In the genomic region with DNA sequence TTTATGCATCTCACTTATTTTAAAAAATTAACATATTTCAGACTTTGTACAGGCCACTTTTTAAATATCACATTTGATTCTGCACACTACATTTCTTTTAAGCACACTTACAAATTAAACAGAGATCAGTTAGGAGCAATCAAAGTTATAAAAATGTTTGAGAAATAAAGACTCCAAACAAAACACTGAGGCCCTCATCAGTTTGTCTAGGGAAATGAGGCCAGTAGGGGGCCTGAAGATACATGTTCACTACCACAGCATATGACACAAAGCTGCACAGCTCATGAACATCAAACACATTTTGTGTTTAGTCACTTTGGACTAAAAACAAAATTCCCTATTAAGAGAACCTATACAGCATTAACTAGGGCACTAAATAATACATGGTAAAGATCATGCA, we compare ENCODE assay signal across 8 cellular contexts.
DNase-seq lines count a peak whose midpoint lies in the region; ATAC-seq, FAIRE-seq and TF ChIP-seq lines count a peak whose summit lies in the region.

No MANE protein-coding gene starts in this region.

- H3K9me3 ChIP-seq in OCI-LY1 (ENCODE audit: low read length) (no peaks in the 10 kb centered on the region), transverse colon (no peaks in the 10 kb centered on the region)

- H3K4me3 Mint-ChIP-seq in activated CD4-positive, alpha-beta T cell treated with anti-CD3 and anti-CD28 coated beads, Interleukin-2, amount 10 ng/mL, durations not matched to agents 7 days and 5 days: no peak overlapping the region
- no peak overlapping the region for H3K4me3 Mint-ChIP-seq in stimulated activated effector memory CD8-positive, alpha-beta T cell treated with anti-CD3 and anti-CD28 coated beads, Interleukin-12 subunit alpha, Interleukin-12 subunit beta, amount 100 ng/mL, for 72 hours

- H3K27ac ChIP-seq in OCI-LY1 (ENCODE audit: low read depth, low read length, poor library complexity, severe bottlenecking) (no peak overlapping the region), transverse colon (no peak overlapping the region)

- no peaks in the 10 kb centered on the region for H3K4me1 ChIP-seq in OCI-LY1 (ENCODE audit: insufficient read depth, low read length, severe bottlenecking)
- H3K4me1 ChIP-seq in transverse colon: no peaks in the 10 kb centered on the region

- intact Hi-C loops in transverse colon (cut with DNase I; ENCODE audit: low total_unique reads): no loop called here

- no peaks in the 10 kb centered on the region for H3K27me3 Mint-ChIP-seq in activated CD4-positive, alpha-beta T cell treated with anti-CD3 and anti-CD28 coated beads, Interleukin-2, amount 10 ng/mL, durations not matched to agents 7 days and 5 days

- no peaks in the 10 kb centered on the region for H3K27me3 ChIP-seq in OCI-LY1 (ENCODE audit: insufficient read depth, low read length)
- H3K27me3 ChIP-seq in transverse colon: no peaks in the 10 kb centered on the region

- H3K9me3 Mint-ChIP-seq in activated CD4-positive, alpha-beta T cell treated with anti-CD3 and anti-CD28 coated beads, Interleukin-2, amount 10 ng/mL, durations not matched to agents 7 days and 5 days: no peaks in the 10 kb centered on the region
- no peaks in the 10 kb centered on the region for H3K9me3 Mint-ChIP-seq in stimulated activated effector memory CD8-positive, alpha-beta T cell treated with anti-CD3 and anti-CD28 coated beads, Interleukin-12 subunit alpha, Interleukin-12 subunit beta, amount 100 ng/mL, for 72 hours

- H3K9me2 ChIP-seq in OCI-LY1 (ENCODE audit: low read depth, low read length): no peaks in the 10 kb centered on the region

- no peak for TF ChIP-seq POLR2A in transverse colon (IDR thresholded peaks at IDR 0.05)

- H3K4me1 Mint-ChIP-seq in activated CD4-positive, alpha-beta T cell treated with anti-CD3 and anti-CD28 coated beads, Interleukin-2, amount 10 ng/mL, durations not matched to agents 7 days and 5 days: no peaks in the 10 kb centered on the region
- no peaks in the 10 kb centered on the region for H3K4me1 Mint-ChIP-seq in stimulated activated effector memory CD8-positive, alpha-beta T cell treated with anti-CD3 and anti-CD28 coated beads, Interleukin-12 subunit alpha, Interleukin-12 subunit beta, amount 100 ng/mL, for 72 hours

- TF ChIP-seq CTCF in OCI-LY1 (IDR thresholded peaks at IDR 0.05; ENCODE audit: low read length) (peak; percentile 41; the same call in 1 of the 2 replicates), fibroblast of pulmonary artery (IDR thresholded peaks at IDR 0.05; ENCODE audit: low read length, missing control alignments) (peak; percentile 69), transverse colon (IDR thresholded peaks at IDR 0.05) (peak in 3 of 5 experiments; percentile 20 to 25 (median 24))

- FAIRE-seq in RCC 7860 (lab: Jason Lieb, UNC): no peak

- peak; percentile 12 for DNase-seq in activated CD4-positive, alpha-beta T cell treated with anti-CD3 and anti-CD28 coated beads, Interleukin-2, amount 10 ng/mL, durations not matched to agents 7 days and 5 days
- no peak for DNase-seq in activated CD4-positive, alpha-beta T cell treated with anti-CD3 and anti-CD28 coated beads, Interleukin-2, amount 50 U/mL, for 48 hours
- DNase-seq in fibroblast of pulmonary artery (ENCODE audit: low read depth) (peak; percentile 76), transverse colon (no peak), NCI-H510A (lab: John Stamatoyannopoulos, UW) (no peak), RCC 7860 (ENCODE audit: low spot score) (no peak)
- no peak for DNase-seq in stimulated activated effector memory CD8-positive, alpha-beta T cell treated with anti-CD3 and anti-CD28 coated beads, Interleukin-12 subunit alpha, Interleukin-12 subunit beta, amount 100 ng/mL, for 72 hours (ENCODE audit: low spot score in 2 of 2)

- H3K4me3 ChIP-seq in OCI-LY1 (ENCODE audit: low read depth, low read length, poor library complexity, severe bottlenecking): no peak overlapping the region
- no peak overlapping the region for H3K4me3 ChIP-seq in fibroblast of pulmonary artery (replicated peaks; ENCODE audit: low read depth, low read length)
- no peak overlapping the region for H3K4me3 ChIP-seq in transverse colon

- H3K36me3 Mint-ChIP-seq in activated CD4-positive, alpha-beta T cell treated with anti-CD3 and anti-CD28 coated beads, Interleukin-2, amount 10 ng/mL, durations not matched to agents 7 days and 5 days (ENCODE audit: low read depth): no peaks in the 10 kb centered on the region
- no peaks in the 10 kb centered on the region for H3K36me3 Mint-ChIP-seq in stimulated activated effector memory CD8-positive, alpha-beta T cell treated with anti-CD3 and anti-CD28 coated beads, Interleukin-12 subunit alpha, Interleukin-12 subunit beta, amount 100 ng/mL, for 72 hours

- ATAC-seq in stimulated activated effector memory CD8-positive, alpha-beta T cell treated with anti-CD3 and anti-CD28 coated beads, Interleukin-12 subunit alpha, Interleukin-12 subunit beta, amount 100 ng/mL, for 72 hours: no peak

- in situ Hi-C loops in transverse colon (cut with MboI; ENCODE audit: low pct_ligation_motif_present in 1 of 4, low pct_unique_long_range_greater_than_20kb in 1 of 4, low sequenced_read_pairs in 3 of 4): no loop called here

- H3K27ac Mint-ChIP-seq in activated CD4-positive, alpha-beta T cell treated with anti-CD3 and anti-CD28 coated beads, Interleukin-2, amount 10 ng/mL, durations not matched to agents 7 days and 5 days: no peak overlapping the region
- no peak overlapping the region for H3K27ac Mint-ChIP-seq in stimulated activated effector memory CD8-positive, alpha-beta T cell treated with anti-CD3 and anti-CD28 coated beads, Interleukin-12 subunit alpha, Interleukin-12 subunit beta, amount 100 ng/mL, for 72 hours

- H3K4me2 ChIP-seq in OCI-LY1 (ENCODE audit: low read length): no peak overlapping the region

- H3K36me3 ChIP-seq in OCI-LY1 (ENCODE audit: insufficient read depth, low read length): no peaks in the 10 kb centered on the region
- no peaks in the 10 kb centered on the region for H3K36me3 ChIP-seq in transverse colon

- CTCF ChIA-PET in activated CD4-positive, alpha-beta T cell treated with anti-CD3 and anti-CD28 coated beads, Interleukin-2, amount 10 ng/mL, durations not matched to agents 7 days and 5 days (lab: Charles Lee): interaction anchor here (1.1 kb wide), 1 partner anchor 12 kb away, joined by 5 read pairs; no protein-coding TSS in a partner anchor

- H3K79me2 ChIP-seq in OCI-LY1 (ENCODE audit: insufficient read depth, low read length): no peaks in the 10 kb centered on the region

- H2AFZ ChIP-seq in OCI-LY1 (ENCODE audit: low read length): no peak overlapping the region

- H3F3A ChIP-seq in OCI-LY1 (ENCODE audit: insufficient read depth, low read length): no peaks in the 10 kb centered on the region

- POLR2A ChIA-PET in activated CD4-positive, alpha-beta T cell treated with anti-CD3 and anti-CD28 coated beads, Interleukin-2, amount 10 ng/mL, durations not matched to agents 7 days and 5 days (lab: Charles Lee): no interaction called here

- H4K20me1 ChIP-seq in OCI-LY1 (ENCODE audit: insufficient read depth, low read length): no peaks in the 10 kb centered on the region

- TF ChIP-seq EP300 in transverse colon (IDR thresholded peaks at IDR 0.05; ENCODE audit: low read depth): no peak

- no peak overlapping the region for H3K9ac ChIP-seq in OCI-LY1 (ENCODE audit: low read length)

Comparison
In these comparisons a context has a peak if more than half of its experiments do, and no peak if none do; other contexts are left out.
1. DNase-seq: peak in activated CD4-positive, alpha-beta T cell treated with anti-CD3 and anti-CD28 coated beads, Interleukin-2, amount 10 ng/mL, durations not matched to agents 7 days and 5 days (single experiment) and fibroblast of pulmonary artery (single experiment); none in activated CD4-positive, alpha-beta T cell treated with anti-CD3 and anti-CD28 coated beads, Interleukin-2, amount 50 U/mL, for 48 hours (0 of 2), transverse colon (single experiment), NCI-H510A (single experiment), RCC 7860 (single experiment) and stimulated activated effector memory CD8-positive, alpha-beta T cell treated with anti-CD3 and anti-CD28 coated beads, Interleukin-12 subunit alpha, Interleukin-12 subunit beta, amount 100 ng/mL, for 72 hours (0 of 2).
2. Peak in every context shown above with its lines, with median percentiles within 50 percentile points of each other: CTCF ChIP-seq.